Comparison of ENCODE assay signal across 8 cellular contexts in genomic region chr3:46538803-46539442, GRCh38. TPM values are rescaled to one million over a fixed set of nuclear protein-coding genes. Genes with fewer than 3 reads are reported as not detected.
A peak's percentile ranks its signal among the peaks of the same experiment; 100 is the strongest.
DNase-seq lines count a peak whose midpoint lies in the region; ATAC-seq, FAIRE-seq and TF ChIP-seq lines count a peak whose summit lies in the region.
"Had no signal": no experiment of that assay in that cellular context is flagged by ENCODE, and none has a peak within 500 bp of the region (broad histone marks: within the 10 kb centered on the region; RNA-seq: fewer than 3 reads in every experiment).

No MANE protein-coding gene starts in this region.

- ATAC-seq in GM18909 (IDR thresholded peaks at IDR 0.05; ENCODE audit: poor library complexity, unreplicated experiment) (peak; percentile 81), HG03045 (IDR thresholded peaks at IDR 0.05; ENCODE audit: unreplicated experiment) (peak; percentile 72)

- H3K4me1 ChIP-seq in kidney (ENCODE audit: control insufficient read depth in 1 of 2, insufficient read depth in 1 of 2, low read depth in 1 of 2, low read length in 2 of 2): peaks cover 0 to 3% of the 10 kb centered on the region in 2 donors

- DNase-seq in SIG-M5 treated with dmso at 0.1 percent for 504 hours (lab: John Stamatoyannopoulos, UW; ENCODE audit: unreplicated experiment) (peak; percentile 90), kidney (peak; percentile 87), DMS 273 (lab: John Stamatoyannopoulos, UW; ENCODE audit: unreplicated experiment) (no peak)
- DNase-seq in activated naive CD4-positive, alpha-beta T cell (lab: John Stamatoyannopoulos, UW): peak; percentile 15 to 78 (median 46)
- peak; percentile 45 to 50 for DNase-seq in stimulated activated CD8-positive, alpha-beta memory T cell treated with anti-CD3 and anti-CD28 coated beads, Interleukin-2, amount 100 ng/mL, for 48 hours (ENCODE audit: low read depth in 2 of 2)

- peak overlapping the region in 1 of 2 donors; percentile 14 for H3K4me3 ChIP-seq in kidney (ENCODE audit: low read length in 2 of 2)

- H3K36me3 ChIP-seq in kidney (ENCODE audit: control insufficient read depth in 1 of 2, insufficient read depth in 2 of 2, low read length in 2 of 2): no peaks in the 10 kb centered on the region

- no peak for TF ChIP-seq CTCF in kidney (IDR thresholded peaks at IDR 0.05; ENCODE audit: borderline replicate concordance, extremely low read depth, insufficient read depth)

- no peak overlapping the region for H3K9ac ChIP-seq in kidney (ENCODE audit: low read length in 2 of 2)

- no peak for FAIRE-seq in kidney (lab: Jason Lieb, UNC)

- no peak overlapping the region for H3K27ac ChIP-seq in kidney (ENCODE audit: low read depth in 2 of 2, low read length in 2 of 2)

- no peaks in the 10 kb centered on the region for H3K9me3 ChIP-seq in kidney (ENCODE audit: control insufficient read depth in 1 of 2, low read length in 2 of 2)

- intact Hi-C loops in kidney (cut with DNase I): no loop called here

RNA-seq across cellular contexts. Expression of gene LRRC2, which starts 27.2 kb away (rescaled TPM):
- total RNA-seq in kidney: 7.5 TPM
- polyA plus RNA-seq in kidney (ENCODE audit: insufficient read depth, low read depth, low replicate concordance): 3.4 TPM

RNA-seq across cellular contexts. Expression of gene RTP3, which starts 41.1 kb away (rescaled TPM):
- not detected for total RNA-seq in kidney
- 0.30 TPM for polyA plus RNA-seq in kidney (ENCODE audit: insufficient read depth, low read depth, low replicate concordance)
- polyA plus RNA-seq: esophagus had no signal
